In the genomic region with DNA sequence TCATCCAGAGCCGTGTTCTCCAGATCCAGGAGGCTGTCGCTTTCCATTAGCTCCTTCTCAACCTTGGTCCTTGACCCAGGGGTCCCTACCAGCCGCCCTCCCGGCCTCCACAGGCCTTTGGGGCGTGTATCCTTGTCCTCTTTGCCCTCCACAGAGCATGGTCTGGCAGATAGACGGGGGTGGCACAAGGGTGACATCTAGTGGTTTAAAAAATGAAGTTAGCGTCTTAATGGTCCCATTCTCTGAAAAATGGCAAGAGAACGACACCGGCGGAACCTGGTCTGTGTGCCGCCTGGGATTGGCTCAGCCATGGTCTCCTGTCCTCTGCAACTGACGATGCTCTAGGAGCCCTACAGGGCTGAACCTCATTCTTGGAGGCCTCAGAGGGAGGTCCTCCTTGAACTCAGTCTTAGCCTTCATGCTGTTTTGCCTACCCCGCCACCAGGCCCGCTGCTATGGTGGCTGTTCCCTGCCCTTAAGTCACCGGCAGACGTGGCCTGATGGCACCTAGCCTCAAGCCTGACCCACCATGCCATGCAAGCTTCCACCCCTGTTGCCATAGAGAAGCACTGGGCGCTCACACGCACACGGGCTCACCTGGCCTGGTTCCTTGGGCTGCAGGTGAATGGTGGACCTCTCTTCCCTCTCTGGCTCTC, we compare ENCODE assay signal across 2 cellular contexts.
TF ChIP-seq lines count a peak whose summit lies in the region.

No MANE protein-coding gene starts in this region.

TF ChIP-seq in IMR-90, 13 proteins besides CTCF, POLR2A, EP300 and RAD21 (continued from another document):
- TF ChIP-seq RFX5 (IDR thresholded peaks at IDR 0.05; ENCODE audit: low read depth, low read length) (no peak), SMC3 (IDR thresholded peaks at IDR 0.05; ENCODE audit: low read depth, low read length) (no peak), CEBPB (IDR thresholded peaks at IDR 0.05; ENCODE audit: low read depth, low read length) (no peak), CHD1 (IDR thresholded peaks at IDR 0.05; ENCODE audit: low read depth, low read length) (no peak), RCOR1 (IDR thresholded peaks at IDR 0.05; ENCODE audit: insufficient replicate concordance, low read length) (no peak), NFE2L2 (IDR thresholded peaks at IDR 0.05; ENCODE audit: low read depth, low read length) (no peak), FOS (IDR thresholded peaks at IDR 0.05; ENCODE audit: low read depth, low read length) (no peak), MAZ (IDR thresholded peaks at IDR 0.05; ENCODE audit: borderline replicate concordance, low read depth, low read length) (no peak)
- TF ChIP-seq, protein P1, sequence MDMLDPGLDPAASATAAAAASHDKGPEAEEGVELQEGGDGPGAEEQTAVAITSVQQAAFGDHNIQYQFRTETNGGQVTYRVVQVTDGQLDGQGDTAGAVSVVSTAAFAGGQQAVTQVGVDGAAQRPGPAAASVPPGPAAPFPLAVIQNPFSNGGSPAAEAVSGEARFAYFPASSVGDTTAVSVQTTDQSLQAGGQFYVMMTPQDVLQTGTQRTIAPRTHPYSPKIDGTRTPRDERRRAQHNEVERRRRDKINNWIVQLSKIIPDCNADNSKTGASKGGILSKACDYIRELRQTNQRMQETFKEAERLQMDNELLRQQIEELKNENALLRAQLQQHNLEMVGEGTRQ (IDR thresholded peaks at IDR 0.05; ENCODE audit: low read depth, low read length): no peak
- TF ChIP-seq, protein P2, sequence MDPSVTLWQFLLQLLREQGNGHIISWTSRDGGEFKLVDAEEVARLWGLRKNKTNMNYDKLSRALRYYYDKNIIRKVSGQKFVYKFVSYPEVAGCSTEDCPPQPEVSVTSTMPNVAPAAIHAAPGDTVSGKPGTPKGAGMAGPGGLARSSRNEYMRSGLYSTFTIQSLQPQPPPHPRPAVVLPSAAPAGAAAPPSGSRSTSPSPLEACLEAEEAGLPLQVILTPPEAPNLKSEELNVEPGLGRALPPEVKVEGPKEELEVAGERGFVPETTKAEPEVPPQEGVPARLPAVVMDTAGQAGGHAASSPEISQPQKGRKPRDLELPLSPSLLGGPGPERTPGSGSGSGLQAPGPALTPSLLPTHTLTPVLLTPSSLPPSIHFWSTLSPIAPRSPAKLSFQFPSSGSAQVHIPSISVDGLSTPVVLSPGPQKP (IDR thresholded peaks at IDR 0.05; ENCODE audit: borderline replicate concordance, low read depth, low read length): no peak

TF ChIP-seq in H1, 55 proteins besides CTCF, POLR2A, EP300 and RAD21:
- no peak for TF ChIP-seq POLR2AphosphoS5 (IDR thresholded peaks at IDR 0.05; ENCODE audit: low read depth, low read length)
- no peak for TF ChIP-seq KDM5A (IDR thresholded peaks at IDR 0.05; ENCODE audit: low read length)
- no peak for TF ChIP-seq CHD1 (IDR thresholded peaks at IDR 0.05; ENCODE audit: low read depth, low read length)
- TF ChIP-seq YY1 (IDR thresholded peaks at IDR 0.05; ENCODE audit: low read depth, low read length): peak; percentile 45; the same call in 1 of the 2 replicates
- TF ChIP-seq SP4 (IDR thresholded peaks at IDR 0.05; ENCODE audit: low read length): no peak
- TF ChIP-seq, protein P3, sequence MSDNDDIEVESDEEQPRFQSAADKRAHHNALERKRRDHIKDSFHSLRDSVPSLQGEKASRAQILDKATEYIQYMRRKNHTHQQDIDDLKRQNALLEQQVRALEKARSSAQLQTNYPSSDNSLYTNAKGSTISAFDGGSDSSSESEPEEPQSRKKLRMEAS (IDR thresholded peaks at IDR 0.05): no peak
- no peak for TF ChIP-seq BRCA1 (IDR thresholded peaks at IDR 0.05; ENCODE audit: low read depth, low read length)
- no peak for TF ChIP-seq HDAC2 (IDR thresholded peaks at IDR 0.05; ENCODE audit: borderline replicate concordance in 1 of 2, low read depth in 2 of 2, low read length in 2 of 2)
- TF ChIP-seq CREB1 (IDR thresholded peaks at IDR 0.05): 0 out of 2 replicates have a peak, but pooled peaks have one; percentile 14
- peak; percentile 57; the same call in 1 of the 2 replicates for TF ChIP-seq GABPA (IDR thresholded peaks at IDR 0.05; ENCODE audit: borderline replicate concordance, insufficient read depth, low read length)
- TF ChIP-seq ASH2L (IDR thresholded peaks at IDR 0.05; ENCODE audit: low read length): no peak
- TF ChIP-seq CBX5 (IDR thresholded peaks at IDR 0.05; ENCODE audit: low read depth, low read length): no peak
- no peak for TF ChIP-seq RXRA (IDR thresholded peaks at IDR 0.05; ENCODE audit: insufficient read depth, low read depth, low read length)
- no peak for TF ChIP-seq JUND (IDR thresholded peaks at IDR 0.05; ENCODE audit: low read length)
- no peak for TF ChIP-seq TBP (IDR thresholded peaks at IDR 0.05; ENCODE audit: low read depth, low read length)
- TF ChIP-seq CEBPB (IDR thresholded peaks at IDR 0.05; ENCODE audit: low read depth, low read length): no peak
- TF ChIP-seq KDM1A (IDR thresholded peaks at IDR 0.05; ENCODE audit: borderline replicate concordance, low read length): no peak
